8 cellular contexts compared by ENCODE assay signal in the genomic region with DNA sequence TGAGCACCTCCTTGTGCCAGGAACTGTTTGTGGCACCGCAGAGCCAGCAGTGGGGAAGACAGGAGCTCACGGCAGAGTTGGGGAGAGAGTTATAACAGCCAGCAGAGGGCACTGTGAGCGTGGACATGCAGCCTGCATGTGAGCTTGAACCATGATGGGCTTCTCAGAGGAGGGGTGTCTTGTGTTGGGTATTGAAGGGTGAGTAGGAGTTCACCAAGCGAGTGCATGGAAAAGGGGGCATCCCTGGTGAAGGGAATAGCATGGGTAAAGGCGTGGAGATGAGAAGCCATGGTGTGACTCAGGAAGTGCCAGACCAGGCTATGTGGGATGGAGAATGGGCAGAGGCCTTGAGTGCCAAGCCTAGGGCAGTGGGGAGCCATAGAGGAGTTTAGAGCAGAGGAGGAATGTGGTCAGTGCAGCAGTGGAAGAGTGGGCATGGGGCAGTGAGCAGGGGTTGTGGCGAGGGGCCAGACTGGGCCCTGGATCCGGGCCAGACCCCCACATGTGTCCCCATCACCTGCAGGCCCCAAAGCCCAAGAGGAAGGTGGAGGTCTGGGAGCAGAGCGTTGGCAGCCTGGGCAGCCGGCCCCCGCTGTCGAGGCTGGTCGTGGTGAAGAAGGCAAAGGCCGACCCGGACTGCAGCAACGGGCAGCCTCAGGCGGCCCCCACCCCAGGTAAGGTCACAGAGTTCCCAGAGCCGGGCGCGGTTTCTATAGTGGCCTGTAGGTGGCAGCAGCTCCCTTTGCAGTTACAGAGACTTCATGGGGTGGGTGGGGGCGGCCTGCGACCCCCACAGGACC. TPM values are rescaled to one million over a fixed set of nuclear protein-coding genes. Genes with fewer than 3 reads are reported as not detected.
DNase-seq lines count a peak whose midpoint lies in the region; ATAC-seq and TF ChIP-seq lines count a peak whose summit lies in the region.

No MANE protein-coding gene starts in this region.

- peaks cover 4% of the 10 kb centered on the region for H3K4me1 Mint-ChIP-seq in neural crest cell

- H3K27me3 ChIP-seq in OCI-LY1 (ENCODE audit: insufficient read depth, low read length) (no peaks in the 10 kb centered on the region), esophagus squamous epithelium (no peaks in the 10 kb centered on the region), tibial nerve (no peaks in the 10 kb centered on the region)

- in situ Hi-C loops in GM13977 (cut with MboI; ENCODE audit: low pct_unique_long_range_greater_than_20kb, low sequenced_read_pairs, unreplicated experiment), result no loop called here

- H3K9ac ChIP-seq in OCI-LY1 (ENCODE audit: low read length), result no peak overlapping the region

- H3K9me3 ChIP-seq in OCI-LY1 (ENCODE audit: low read length) (no peaks in the 10 kb centered on the region), esophagus squamous epithelium (no peaks in the 10 kb centered on the region), tibial nerve (peaks cover 0 to 5% (median 0%) of the 10 kb centered on the region in 4 donors)

- H3K36me3 Mint-ChIP-seq in neural crest cell (ENCODE audit: low read depth), result no peaks in the 10 kb centered on the region

- H3F3A ChIP-seq in OCI-LY1 (ENCODE audit: insufficient read depth, low read length), result no peaks in the 10 kb centered on the region

- H3K4me2 ChIP-seq in OCI-LY1 (ENCODE audit: low read length), result no peak overlapping the region

- H3K27ac Mint-ChIP-seq in neural crest cell (ENCODE audit: unreplicated experiment), result no peak overlapping the region

- no peaks in the 10 kb centered on the region for H3K27me3 Mint-ChIP-seq in neural crest cell (ENCODE audit: low read depth)

- no peak for ATAC-seq in GM18505 (IDR thresholded peaks at IDR 0.05; ENCODE audit: unreplicated experiment)

- H3K9me3 Mint-ChIP-seq in neural crest cell, result no peaks in the 10 kb centered on the region

- no peak overlapping the region for H3K4me3 Mint-ChIP-seq in neural crest cell

- H3K4me1 ChIP-seq in OCI-LY1 (ENCODE audit: insufficient read depth, low read length, severe bottlenecking), result no peaks in the 10 kb centered on the region
- H3K4me1 ChIP-seq in esophagus squamous epithelium, result no peaks in the 10 kb centered on the region
- peaks cover 0 to 3% (median 0%) of the 10 kb centered on the region in 4 donors for H3K4me1 ChIP-seq in tibial nerve

- TF ChIP-seq EP300 in tibial nerve (IDR thresholded peaks at IDR 0.05), result no peak

- no peak overlapping the region for H3K27ac ChIP-seq in OCI-LY1 (ENCODE audit: low read depth, low read length, poor library complexity, severe bottlenecking)
- no peak overlapping the region for H3K27ac ChIP-seq in esophagus squamous epithelium
- no peak overlapping the region for H3K27ac ChIP-seq in tibial nerve

- no peaks in the 10 kb centered on the region for H3K79me2 ChIP-seq in OCI-LY1 (ENCODE audit: insufficient read depth, low read length)

- intact Hi-C loops in esophagus squamous epithelium (cut with DNase I), result loop anchor here (5.0 kb wide), 1 partner anchor 85 kb away; no protein-coding TSS in a partner anchor

- H2AFZ ChIP-seq in OCI-LY1 (ENCODE audit: low read length), result no peak overlapping the region

- H3K4me3 ChIP-seq in OCI-LY1 (ENCODE audit: low read depth, low read length, poor library complexity, severe bottlenecking) (no peak overlapping the region), esophagus squamous epithelium (no peak overlapping the region), tibial nerve (no peak overlapping the region)

- H3K9me2 ChIP-seq in OCI-LY1 (ENCODE audit: low read depth, low read length), result no peaks in the 10 kb centered on the region

- 38 to 55% methylated on average over 10 to 18 of the region's 21 CpGs for WGBS in esophagus squamous epithelium, 2 donors
- 35 to 43% methylated on average over 21 of the region's 21 CpGs for WGBS in tibial nerve, 2 donors

- H3K36me3 ChIP-seq in OCI-LY1 (ENCODE audit: insufficient read depth, low read length) (peaks cover 48% of the 10 kb centered on the region), esophagus squamous epithelium (peaks cover 17 to 98% (median 42%) of the 10 kb centered on the region in 3 donors), tibial nerve (peaks cover 2 to 98% (median 12%) of the 10 kb centered on the region in 3 donors)

- no peaks in the 10 kb centered on the region for H4K20me1 ChIP-seq in OCI-LY1 (ENCODE audit: insufficient read depth, low read length)

- TF ChIP-seq POLR2A in esophagus squamous epithelium (IDR thresholded peaks at IDR 0.05) (no peak), tibial nerve (IDR thresholded peaks at IDR 0.05) (no peak), GM18505 (IDR thresholded peaks at IDR 0.05; ENCODE audit: borderline replicate concordance, extremely low read depth, insufficient read depth, insufficient read length) (no peak)

- peak; percentile 78 for TF ChIP-seq CTCF in GM13977 (IDR thresholded peaks at IDR 0.05; ENCODE audit: extremely low read depth, insufficient read depth, missing control alignments)
- TF ChIP-seq CTCF in OCI-LY1 (IDR thresholded peaks at IDR 0.05; ENCODE audit: low read length), result peak; percentile 76
- peak; percentile 67 to 79 (median 72) for TF ChIP-seq CTCF in esophagus squamous epithelium (IDR thresholded peaks at IDR 0.05)
- TF ChIP-seq CTCF in neural crest cell (conservative IDR thresholded peaks at IDR 0.05), result peak; percentile 85
- TF ChIP-seq CTCF in tibial nerve (IDR thresholded peaks at IDR 0.05), result peak; percentile 64 to 90 (median 76)

- DNase-seq in 8988T, result peak; percentile 66
- DNase-seq in GM13977 (ENCODE audit: low spot score), result peak; percentile 81
- peak; percentile 89 for DNase-seq in activated CD8-positive, alpha-beta memory T cell treated with anti-CD3 and anti-CD28 coated beads, Interleukin-2, amount 50 U/mL, for 48 hours
- DNase-seq in esophagus squamous epithelium (lab: John Stamatoyannopoulos, UW), result no peak
- DNase-seq in neural crest cell (ENCODE audit: low read depth, low spot score), result peak; percentile 71
- peak; percentile 28 to 56 for DNase-seq in tibial nerve (ENCODE audit: low spot score in 2 of 2)

RNA-seq across cellular contexts. Expression of gene SHD, which starts 11.8 kb away (rescaled TPM):
- total RNA-seq in esophagus squamous epithelium (not detected), neural crest cell (2.7 and 4.5 TPM in 2 replicates), tibial nerve (not detected)

RNA-seq across cellular contexts. Expression of gene YJU2, which starts 20.4 kb away (rescaled TPM):
- 10 to 100 TPM; 18.5 to 33.0 (median 23.2) TPM for total RNA-seq in esophagus squamous epithelium
- 22.9 and 24.9 TPM in 2 replicates for total RNA-seq in neural crest cell
- 10 to 100 TPM; 19.4 to 33.9 (median 24.0) TPM for total RNA-seq in tibial nerve

RNA-seq across cellular contexts. Expression of gene TMIGD2, which starts 34.9 kb away (rescaled TPM):
- total RNA-seq in esophagus squamous epithelium (under 1 TPM in 3 of 4 donors, not detected in 1; 0.22 to 0.76 (median 0.38) TPM), neural crest cell (not detected in 2 replicates), tibial nerve (1 to 10 TPM in 2 of 4 donors, under 1 TPM in 1, not detected in 1; 0.60 to 7.9 (median 1.2) TPM)

RNA-seq across cellular contexts. Expression of gene FSD1, which starts 37.1 kb away (rescaled TPM):
- total RNA-seq in esophagus squamous epithelium (under 1 TPM in 2 of 4 donors, not detected in 2; 0.18 to 0.61 TPM), neural crest cell (51.9 and 53.5 TPM in 2 replicates), tibial nerve (under 1 TPM in 1 of 4 donors, not detected in 3; 0.87 TPM)

RNA-seq across cellular contexts. Expression of gene EBI3, which starts 38.0 kb away (rescaled TPM):
- total RNA-seq in esophagus squamous epithelium, result 1 to 10 TPM in 1 of 4 donors, under 1 TPM in 3; 0.27 to 5.0 (median 0.44) TPM
- total RNA-seq in neural crest cell, result not detected in 2 replicates
- total RNA-seq in tibial nerve, result 10 to 100 TPM in 2 of 4 donors, 1 to 10 TPM in 2; 1.4 to 18.0 (median 9.0) TPM
